In genomic region chr19:58380736-58381459, GRCh38 we compare ENCODE assay signal across 8 cellular contexts. TPM values are rescaled to one million over a fixed set of nuclear protein-coding genes. Genes with fewer than 3 reads are reported as not detected.
A peak's percentile ranks its signal among the peaks of the same experiment; 100 is the strongest.
DNase-seq lines count a peak whose midpoint lies in the region; ATAC-seq and TF ChIP-seq lines count a peak whose summit lies in the region.

ZNF837 (minus strand) TSS chr19:58381030; CDS start chr19:58369332, 11,698 bp downstream.

- no peaks in the 10 kb centered on the region for H3K27me3 ChIP-seq in adrenal gland
- H3K27me3 ChIP-seq in parathyroid adenoma (ENCODE audit: control insufficient read depth, insufficient read depth, low read length): no peaks in the 10 kb centered on the region
- no peaks in the 10 kb centered on the region for H3K27me3 ChIP-seq in tibial nerve

- H2AFZ ChIP-seq in parathyroid adenoma: peak within 1 kb of the TSS; percentile 89

- TF ChIP-seq POLR2A in adrenal gland (IDR thresholded peaks at IDR 0.05) (peak; percentile 84 to 88), tibial nerve (IDR thresholded peaks at IDR 0.05) (peak; percentile 77 to 85)

- peak; percentile 84 for ATAC-seq in HG02852 (IDR thresholded peaks at IDR 0.05; ENCODE audit: unreplicated experiment)

- DNase-seq in GM13976 (ENCODE audit: low spot score): peak; percentile 96
- DNase-seq in NCI-H1436 treated with DMSO at 0.1 percent for 48 hours (lab: John Stamatoyannopoulos, UW): peak; percentile 100
- peak; percentile 97 for DNase-seq in T follicular helper cell (ENCODE audit: low read depth)
- peak; percentile 99 to 100 (median 99) for DNase-seq in adrenal gland
- DNase-seq in cardiac septum (ENCODE audit: low spot score): peak; percentile 99
- DNase-seq in tibial nerve (ENCODE audit: low spot score in 2 of 2): peak; percentile 96 to 97

- peak within 1 kb of the TSS; percentile 52 to 87 (median 82) for H3K4me3 ChIP-seq in adrenal gland
- H3K4me3 ChIP-seq in parathyroid adenoma (ENCODE audit: low read depth, low read length): peak within 1 kb of the TSS; percentile 82
- H3K4me3 ChIP-seq in tibial nerve: peak within 1 kb of the TSS; percentile 46 to 93 (median 79)

- no peaks in the 10 kb centered on the region for H3K36me3 ChIP-seq in adrenal gland (replicated peaks in 1 of 2)
- no peaks in the 10 kb centered on the region for H3K36me3 ChIP-seq in parathyroid adenoma (ENCODE audit: control insufficient read depth, insufficient read depth, low read length)
- no peaks in the 10 kb centered on the region for H3K36me3 ChIP-seq in tibial nerve

- peak within 1 kb of the TSS; percentile 96 for H3K4me2 ChIP-seq in parathyroid adenoma (ENCODE audit: low read length)

- H3K27ac ChIP-seq in adrenal gland (peak within 1 kb of the TSS; percentile 84 to 98 (median 86)), parathyroid adenoma (peak within 1 kb of the TSS; percentile 89), tibial nerve (peak within 1 kb of the TSS; percentile 83 to 96 (median 94))

- intact Hi-C loops in adrenal gland (cut with DNase I) (no loop called here), cardiac septum (cut with DNase I) (loop anchor here (2.0 kb wide), 1 partner anchor 76 kb away; the partner anchor contains the start of gene ERVK3-1)

- peaks cover 3% of the 10 kb centered on the region for H3K79me2 ChIP-seq in parathyroid adenoma

- H3K9ac ChIP-seq in parathyroid adenoma: peak within 1 kb of the TSS; percentile 49

- TF ChIP-seq CTCF in GM13976 (IDR thresholded peaks at IDR 0.05; ENCODE audit: borderline replicate concordance, control extremely low read depth, extremely low read depth, insufficient read depth, missing control alignments) (peak; percentile 6), adrenal gland (IDR thresholded peaks at IDR 0.05) (peak in 1 of 6 experiments; percentile 27), parathyroid adenoma (IDR thresholded peaks at IDR 0.05) (peak; percentile 15), tibial nerve (IDR thresholded peaks at IDR 0.05) (peak in 2 of 5 experiments; percentile 55 to 75)

- H3K9me3 ChIP-seq in adrenal gland (replicated peaks in 1 of 3) (no peaks in the 10 kb centered on the region), parathyroid adenoma (ENCODE audit: control insufficient read depth, low read length) (no peaks in the 10 kb centered on the region), tibial nerve (no peaks in the 10 kb centered on the region)

- 0 to 1% (median 0%) methylated on average over 25 to 77 of the region's 77 CpGs for WGBS in adrenal gland, 4 donors
- WGBS in tibial nerve, 2 donors: 0 to 1% methylated on average over 23 to 60 of the region's 77 CpGs

- H3K4me1 ChIP-seq in adrenal gland (replicated peaks in 1 of 2) (peaks cover 25 to 30% of the 10 kb centered on the region in 2 donors), parathyroid adenoma (peaks cover 19% of the 10 kb centered on the region), tibial nerve (peaks cover 0 to 44% (median 26%) of the 10 kb centered on the region in 4 donors)

- in situ Hi-C loops in GM13976 (cut with MboI; ENCODE audit: low sequenced_read_pairs, unreplicated experiment): no loop called here

- peak; percentile 15 to 90 for TF ChIP-seq EP300 in tibial nerve (IDR thresholded peaks at IDR 0.05)

RNA-seq across cellular contexts. Expression of gene ZNF837, which starts in this region (rescaled TPM):
- 10 to 100 TPM in 1 of 8 donors, 1 to 10 TPM in 7; 2.4 to 10.5 (median 4.6) TPM for total RNA-seq in adrenal gland
- 1 to 10 TPM in 2 of 3 donors, under 1 TPM in 1; 0.09 to 8.1 (median 6.1) TPM for polyA plus RNA-seq in adrenal gland
- total RNA-seq in cardiac septum: 0.54 TPM
- total RNA-seq in tibial nerve: 1 to 10 TPM; 1.3 to 6.9 (median 2.6) TPM

Comparison
In these comparisons a context has a peak if more than half of its experiments do, and no peak if none do; other contexts are left out.
1. Peak in every context shown above with its lines: DNase-seq, ATAC-seq, H3K4me3 ChIP-seq and H3K27ac ChIP-seq.
2. Peak in DNase-seq in cardiac septum; RNA of the gene not detected or under 1 TPM.